In the genomic region with DNA sequence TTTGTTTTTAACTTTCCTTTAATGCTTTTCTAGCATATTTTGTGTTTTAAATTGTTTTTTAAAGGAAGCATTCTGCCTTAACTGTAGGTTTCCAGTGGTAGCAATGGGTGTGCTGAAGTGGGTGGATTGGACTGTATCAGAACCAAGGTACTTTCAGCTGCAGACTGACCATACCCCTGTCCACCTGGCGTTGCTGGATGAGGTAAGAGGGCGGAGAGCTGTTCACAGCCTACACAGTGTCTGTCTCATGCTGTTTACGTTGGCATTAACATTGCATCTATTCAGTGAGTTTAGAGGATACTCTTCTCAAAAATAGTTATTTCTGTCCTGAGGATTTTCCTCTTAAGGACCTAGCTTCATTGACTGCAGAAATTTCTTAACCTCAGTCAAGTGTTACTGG, we compare ENCODE assay signal across 32 cellular contexts. TPM values are rescaled to one million over a fixed set of nuclear protein-coding genes. Genes with fewer than 3 reads are reported as not detected.
DNase-seq lines count a peak whose midpoint lies in the region; ATAC-seq, FAIRE-seq and TF ChIP-seq lines count a peak whose summit lies in the region.
"Had no signal": no experiment of that assay in that cellular context is flagged by ENCODE, and none has a peak within 500 bp of the region (broad histone marks: within the 10 kb centered on the region; RNA-seq: fewer than 3 reads in every experiment).

No MANE protein-coding gene starts in this region.

- POLR2A ChIA-PET in HepG2 (lab: Yijun Ruan, JAX): interaction anchor here (0.9 to 2.4 kb wide), 7 partner anchors 9 to 103 kb away, joined by 3 to 11 read pairs (median 6); a partner anchor contains a TSS

- H3K79me2 ChIP-seq in OCI-LY3 (ENCODE audit: low read length) (peaks cover 41% of the 10 kb centered on the region), HepG2 (ENCODE audit: insufficient read depth, low read length) (no peaks in the 10 kb centered on the region)

- CTCF ChIA-PET in HepG2 (lab: Yijun Ruan, JAX; ENCODE audit: low intra/inter-chr PET ratio, low total read pairs): no interaction called here

- no peak overlapping the region for H3K9ac ChIP-seq in OCI-LY3 (ENCODE audit: low read length)
- no peak overlapping the region for H3K9ac ChIP-seq in HepG2 (ENCODE audit: insufficient read depth, low read depth, low read length)
- H3K9ac ChIP-seq: BLaER1 had no signal

- intact Hi-C loops in HepG2 (cut with micrococcal nuclease; ENCODE audit: unreplicated experiment): no loop called here

- WGBS in HepG2 (ENCODE audit: low lambda C conversion rate): 94% methylated on average over 3 of the region's 3 CpGs

- H3K9me3 Mint-ChIP-seq in activated T-cell treated with anti-CD3 and anti-CD28 coated beads, Interleukin-2, amount 50 U/mL, for 72 hours: no peaks in the 10 kb centered on the region
- H3K9me3 Mint-ChIP-seq in activated T-cell treated with anti-CD3 and anti-CD28 coated beads, Interleukin-2, amount 50 U/mL, for 24 hours: no peaks in the 10 kb centered on the region
- no peaks in the 10 kb centered on the region for H3K9me3 Mint-ChIP-seq in stimulated activated memory B cell treated with anti-CD40 and anti-IgM and Interleukin-4, amounts not matched to agents 10 μg/mL and 1 μg/mL and 100 μg/mL, for 72 hours
- H3K9me3 Mint-ChIP-seq: activated naive CD4-positive, alpha-beta T cell treated with anti-CD3 and anti-CD28 coated beads for 36 hours; neural crest cell; T-cell had no signal

- no peak overlapping the region for H3K4me2 ChIP-seq in OCI-LY3 (ENCODE audit: low read length)
- no peak overlapping the region for H3K4me2 ChIP-seq in HepG2 (ENCODE audit: low read depth, low read length)
- H3K4me2 ChIP-seq: BLaER1 had no signal

- BruUV-seq in HepG2 (replicated peaks; lab: Mats Ljungman, UMichigan): no TSS peak

- ATAC-seq in activated T-cell treated with anti-CD3 and anti-CD28 coated beads, Interleukin-2, amount 50 U/mL, for 72 hours (replicated peaks in 1 of 2): no peak
- ATAC-seq in HepG2 (no peak), GM19397 (IDR thresholded peaks at IDR 0.05; ENCODE audit: unreplicated experiment) (no peak)
- ATAC-seq in stimulated activated memory B cell treated with anti-CD40 and anti-IgM and Interleukin-4, amounts not matched to agents 10 μg/mL and 1 μg/mL and 100 μg/mL, for 72 hours: peak; percentile 17
- ATAC-seq: activated CD8-positive, alpha-beta T cell treated with anti-CD3 and anti-CD28 coated beads, Interleukin-2, amount 10 ng/mL, durations not matched to agents 7 days and 5 days; lower lobe of right lung; T-cell had no signal

- peaks cover 94% of the 10 kb centered on the region for H3K36me3 ChIP-seq in OCI-LY3 (replicated peaks; ENCODE audit: low read depth, low read length)
- peaks cover 53 to 74% of the 10 kb centered on the region in 2 experiments for H3K36me3 ChIP-seq in HepG2 (replicated peaks in 1 of 2; ENCODE audit: control insufficient read depth in 1 of 2, insufficient read depth in 2 of 2, low read length in 2 of 2)
- H3K36me3 ChIP-seq in brain microvascular endothelial cell (replicated peaks): peaks cover 91% of the 10 kb centered on the region

- peaks cover 52% of the 10 kb centered on the region for H3K4me1 ChIP-seq in OCI-LY3 (ENCODE audit: low read length)
- H3K4me1 ChIP-seq in HepG2 (ENCODE audit: insufficient read depth, low read length): peaks cover 68% of the 10 kb centered on the region
- H3K4me1 ChIP-seq: BLaER1, lower lobe of right lung, suprapubic skin had no signal

- H3K4me1 Mint-ChIP-seq in activated T-cell treated with anti-CD3 and anti-CD28 coated beads, Interleukin-2, amount 50 U/mL, for 72 hours (ENCODE audit: low read depth): no peaks in the 10 kb centered on the region
- H3K4me1 Mint-ChIP-seq in activated T-cell treated with anti-CD3 and anti-CD28 coated beads, Interleukin-2, amount 50 U/mL, for 24 hours (ENCODE audit: low read depth): peaks cover 2% of the 10 kb centered on the region
- H3K4me1 Mint-ChIP-seq in stimulated activated memory B cell treated with anti-CD40 and anti-IgM and Interleukin-4, amounts not matched to agents 10 μg/mL and 1 μg/mL and 100 μg/mL, for 72 hours: peaks cover 51% of the 10 kb centered on the region
- H3K4me1 Mint-ChIP-seq: neural crest cell had no signal

- H3K4me3 ChIP-seq in OCI-LY3 (ENCODE audit: low read length) (no peak overlapping the region), HepG2 (replicated peaks in 1 of 3; ENCODE audit: insufficient read depth in 1 of 3, low read depth in 2 of 3, low read length in 3 of 3) (no peak overlapping the region), brain microvascular endothelial cell (ENCODE audit: low read depth, low read length) (no peak overlapping the region)
- H3K4me3 ChIP-seq: BLaER1, lower lobe of right lung, skin epidermis, suprapubic skin had no signal

- TF ChIP-seq CTCF in OCI-LY3 (IDR thresholded peaks at IDR 0.05; ENCODE audit: low read depth, low read length) (no peak), HepG2 (CRISPR knock-in tag; IDR thresholded peaks at IDR 0.05) (no peak), brain microvascular endothelial cell (IDR thresholded peaks at IDR 0.05; ENCODE audit: low read depth, low read length, missing control alignments) (no peak)

- peaks cover 13 to 23% of the 10 kb centered on the region in 2 donors for H3K36me3 Mint-ChIP-seq in activated T-cell treated with anti-CD3 and anti-CD28 coated beads, Interleukin-2, amount 50 U/mL, for 72 hours (ENCODE audit: insufficient read depth in 2 of 2)
- H3K36me3 Mint-ChIP-seq in activated T-cell treated with anti-CD3 and anti-CD28 coated beads, Interleukin-2, amount 50 U/mL, for 24 hours (ENCODE audit: low read depth): peaks cover 98% of the 10 kb centered on the region
- peaks cover 90% of the 10 kb centered on the region for H3K36me3 Mint-ChIP-seq in stimulated activated memory B cell treated with anti-CD40 and anti-IgM and Interleukin-4, amounts not matched to agents 10 μg/mL and 1 μg/mL and 100 μg/mL, for 72 hours

- no peak for TF ChIP-seq EP300 in HepG2 (IDR thresholded peaks at IDR 0.05; ENCODE audit: low read depth in 2 of 2, low read length in 2 of 2)
- no peak for TF ChIP-seq EP300 in HepG2 (CRISPR knock-in tag; IDR thresholded peaks at IDR 0.05; ENCODE audit: borderline replicate concordance)

- no peak for TF ChIP-seq POLR2A in HepG2 (IDR thresholded peaks at IDR 0.05; ENCODE audit: insufficient read depth in 1 of 2, low read depth in 2 of 2, low read length in 2 of 2)

- H2AFZ ChIP-seq in OCI-LY3 (ENCODE audit: low read depth, low read length) (no peak overlapping the region), HepG2 (ENCODE audit: low read length) (no peak overlapping the region)

- in situ Hi-C loops in HepG2 (cut with HindIII; ENCODE audit: extremely low pct_ligation_motif_present, low pct_unique_long_range_greater_than_20kb) (no loop called here), brain microvascular endothelial cell (cut with HindIII; ENCODE audit: low pct_ligation_motif_present, low sequenced_read_pairs) (no loop called here)

- H4K20me1 ChIP-seq in OCI-LY3 (ENCODE audit: insufficient read depth, low read length): peaks cover 51% of the 10 kb centered on the region
- H4K20me1 ChIP-seq in HepG2 (ENCODE audit: insufficient read depth, low read length): no peaks in the 10 kb centered on the region

- H3K27ac Mint-ChIP-seq in activated T-cell treated with anti-CD3 and anti-CD28 coated beads, Interleukin-2, amount 50 U/mL, for 72 hours: peak overlapping the region; percentile 31
- H3K27ac Mint-ChIP-seq in activated T-cell treated with anti-CD3 and anti-CD28 coated beads, Interleukin-2, amount 50 U/mL, for 24 hours: no peak overlapping the region
- peak overlapping the region; percentile 36 for H3K27ac Mint-ChIP-seq in stimulated activated memory B cell treated with anti-CD40 and anti-IgM and Interleukin-4, amounts not matched to agents 10 μg/mL and 1 μg/mL and 100 μg/mL, for 72 hours

- H3K9me3 ChIP-seq in OCI-LY3 (ENCODE audit: insufficient read depth, low read length): no peaks in the 10 kb centered on the region
- no peaks in the 10 kb centered on the region for H3K9me3 ChIP-seq in HepG2 (ENCODE audit: low read length)
- H3K9me3 ChIP-seq: BLaER1, lower lobe of right lung, suprapubic skin had no signal

- no peak for TF ChIP-seq RAD21 in HepG2 (CRISPR knock-in tag; IDR thresholded peaks at IDR 0.05)

- peak overlapping the region; percentile 51 for H3K27ac ChIP-seq in OCI-LY3 (ENCODE audit: low read length)
- peak overlapping the region; percentile 7 for H3K27ac ChIP-seq in HepG2 (ENCODE audit: extremely low read length, insufficient read depth, low read length)
- H3K27ac ChIP-seq in brain microvascular endothelial cell: no peak overlapping the region
- H3K27ac ChIP-seq: BLaER1, lower lobe of right lung, skin epidermis, suprapubic skin had no signal

- no peaks in the 10 kb centered on the region for H3K27me3 Mint-ChIP-seq in activated T-cell treated with anti-CD3 and anti-CD28 coated beads, Interleukin-2, amount 50 U/mL, for 72 hours (ENCODE audit: low read depth)
- no peaks in the 10 kb centered on the region for H3K27me3 Mint-ChIP-seq in activated T-cell treated with anti-CD3 and anti-CD28 coated beads, Interleukin-2, amount 50 U/mL, for 24 hours
- H3K27me3 Mint-ChIP-seq in stimulated activated memory B cell treated with anti-CD40 and anti-IgM and Interleukin-4, amounts not matched to agents 10 μg/mL and 1 μg/mL and 100 μg/mL, for 72 hours: no peaks in the 10 kb centered on the region
- H3K27me3 Mint-ChIP-seq: T-cell had no signal

- H3K27me3 ChIP-seq in OCI-LY3 (ENCODE audit: low read depth, low read length): no peaks in the 10 kb centered on the region
- no peaks in the 10 kb centered on the region for H3K27me3 ChIP-seq in HepG2 (ENCODE audit: control insufficient read depth in 1 of 2, insufficient read depth in 2 of 2, low read length in 2 of 2)
- H3K27me3 ChIP-seq in brain microvascular endothelial cell (replicated peaks): no peaks in the 10 kb centered on the region
- H3K27me3 ChIP-seq: BLaER1, suprapubic skin had no signal

- no peak for DNase-seq in activated T-cell treated with anti-CD3 and anti-CD28 coated beads, Interleukin-2, amount 50 U/mL, for 72 hours
- no peak for DNase-seq in activated T-cell treated with anti-CD3 and anti-CD28 coated beads, Interleukin-2, amount 50 U/mL, for 24 hours
- no peak for DNase-seq in HepG2 (ENCODE audit: low spot score)
- no peak for DNase-seq in brain microvascular endothelial cell
- DNase-seq in AML-193 (lab: John Stamatoyannopoulos, UW): no peak
- DNase-seq: activated CD4-positive, CD25-positive, alpha-beta regulatory T cell treated with anti-CD3 and anti-CD28 coated beads, Interleukin-2, amount 50 U/mL, for 72 hours; activated CD8-positive, alpha-beta T cell treated with anti-CD3 and anti-CD28 coated beads, Interleukin-2, amount 10 ng/mL, durations not matched to agents 7 days and 5 days; activated naive CD4-positive, alpha-beta T cell treated with anti-CD3 and anti-CD28 coated beads for 36 hours; activated T-cell treated with anti-CD3 and anti-CD28 coated beads, Interleukin-2, amount 50 U/mL, for 48 hours; amygdala; COR-L47; cortex of kidney; lower lobe of right lung; NCI-H2081 treated with DMSO at 0.1 percent for 48 hours; NCI-H345; NCI-H748 treated with DMSO at 0.1 percent for 48 hours; OCI-M1; SIG-M5; stimulated activated CD4-positive, alpha-beta T cell treated with anti-CD3 and anti-CD28 coated beads, Interleukin-1b, Interleukin-23, amount 100 ng/mL, for 48 hours; T-cell had no signal

- no peak overlapping the region for H3K4me3 Mint-ChIP-seq in activated T-cell treated with anti-CD3 and anti-CD28 coated beads, Interleukin-2, amount 50 U/mL, for 72 hours
- no peak overlapping the region for H3K4me3 Mint-ChIP-seq in activated T-cell treated with anti-CD3 and anti-CD28 coated beads, Interleukin-2, amount 50 U/mL, for 24 hours
- no peak overlapping the region for H3K4me3 Mint-ChIP-seq in stimulated activated memory B cell treated with anti-CD40 and anti-IgM and Interleukin-4, amounts not matched to agents 10 μg/mL and 1 μg/mL and 100 μg/mL, for 72 hours
- H3K4me3 Mint-ChIP-seq: activated CD8-positive, alpha-beta T cell treated with anti-CD3 and anti-CD28 coated beads, Interleukin-2, amount 10 ng/mL, durations not matched to agents 7 days and 5 days; activated naive CD4-positive, alpha-beta T cell treated with anti-CD3 and anti-CD28 coated beads for 36 hours; neural crest cell; T-cell had no signal

- no peak for FAIRE-seq in HepG2 (lab: Jason Lieb, UNC)
- FAIRE-seq: endometrium, GM19239, keratinocyte had no signal

RNA-seq across cellular contexts. Expression of a gene that starts 11.9 kb away (rescaled TPM):
- total RNA-seq in activated T-cell treated with anti-CD3 and anti-CD28 coated beads, Interleukin-2, amount 50 U/mL, for 72 hours: 10 to 100 TPM; 66.2 to 67.5 TPM
- 159 and 160 TPM in 2 replicates for total RNA-seq in HepG2 (2016; rRNA removed; fragmentation: Illumina TruSeq; extraction: Trizol)
- total RNA-seq in HepG2 (2016; cell fraction: cytosol; rRNA removed; fragmentation: Illumina TruSeq; extraction: Trizol; ENCODE audit: low read depth): 40.4 and 47.8 TPM in 2 replicates
- total RNA-seq in HepG2 (2016; cell fraction: insoluble cytoplasmic fraction; rRNA removed; fragmentation: Illumina TruSeq; extraction: Trizol): 132 and 155 TPM in 2 replicates
- total RNA-seq in HepG2 (2016; cell fraction: membrane; rRNA removed; fragmentation: Illumina TruSeq; extraction: Trizol): 73.6 and 76.0 TPM in 2 replicates
- 124 and 141 TPM in 2 replicates for total RNA-seq in HepG2 (2016; cell fraction: nucleus; rRNA removed; fragmentation: Illumina TruSeq; extraction: Trizol)
- 168 and 203 TPM in 2 replicates for polyA plus RNA-seq in HepG2 (2011; rRNA removed)
- polyA plus RNA-seq in HepG2 (2011; cell fraction: cytosol; rRNA removed): 156 and 174 TPM in 2 replicates
- 553 and 648 TPM in 2 replicates for polyA plus RNA-seq in HepG2 (2011; cell fraction: nucleus; rRNA removed)
- 143 and 173 TPM in 2 replicates for polyA plus RNA-seq in HepG2 (2012)
- polyA plus RNA-seq in HepG2 (2016; cell fraction: cytosol; fragmentation: Illumina TruSeq; extraction: Trizol; ENCODE audit: low read depth): 31.7 and 32.2 TPM in 2 replicates
- 140 and 169 TPM in 2 replicates for polyA plus RNA-seq in HepG2 (2016; cell fraction: insoluble cytoplasmic fraction; fragmentation: Illumina TruSeq; extraction: Trizol; ENCODE audit: low read depth)
- 55.0 and 56.1 TPM in 2 replicates for polyA plus RNA-seq in HepG2 (2016; cell fraction: membrane; fragmentation: Illumina TruSeq; extraction: Trizol; ENCODE audit: low read depth)
- 254 and 278 TPM in 2 replicates for polyA plus RNA-seq in HepG2 (2016; cell fraction: nucleus; fragmentation: Illumina TruSeq; extraction: Trizol; ENCODE audit: insufficient read depth, low read depth)
- polyA minus RNA-seq in HepG2 (2011; rRNA and poly(A)+ RNA removed; ENCODE audit: low replicate concordance): 150 and 192 TPM in 2 replicates
- polyA minus RNA-seq in HepG2 (2011; cell fraction: cytosol; rRNA and poly(A)+ RNA removed): 74.9 and 79.5 TPM in 2 replicates
- polyA minus RNA-seq in HepG2 (2011; cell fraction: nucleus; rRNA and poly(A)+ RNA removed): 224 and 244 TPM in 2 replicates

RNA-seq across cellular contexts. Expression of a gene that starts 14.1 kb away (rescaled TPM):
- 10 to 100 TPM; 44.5 to 51.6 TPM for total RNA-seq in activated T-cell treated with anti-CD3 and anti-CD28 coated beads, Interleukin-2, amount 50 U/mL, for 72 hours
- total RNA-seq in HepG2 (2016; rRNA removed; fragmentation: Illumina TruSeq; extraction: Trizol): not detected in 2 replicates
- total RNA-seq in HepG2 (2016; cell fraction: cytosol; rRNA removed; fragmentation: Illumina TruSeq; extraction: Trizol; ENCODE audit: low read depth): not detected in 2 replicates
- not detected in 2 replicates for total RNA-seq in HepG2 (2016; cell fraction: insoluble cytoplasmic fraction; rRNA removed; fragmentation: Illumina TruSeq; extraction: Trizol)
- not detected in 2 replicates for total RNA-seq in HepG2 (2016; cell fraction: membrane; rRNA removed; fragmentation: Illumina TruSeq; extraction: Trizol)
- total RNA-seq in HepG2 (2016; cell fraction: nucleus; rRNA removed; fragmentation: Illumina TruSeq; extraction: Trizol): not detected in 2 replicates
- 0.33 and 0.46 TPM in 2 replicates for polyA plus RNA-seq in HepG2 (2011; rRNA removed)
- 0.28 and 0.36 TPM in 2 replicates for polyA plus RNA-seq in HepG2 (2011; cell fraction: cytosol; rRNA removed)
- polyA plus RNA-seq in HepG2 (2011; cell fraction: nucleus; rRNA removed): 0.23 and 0.59 TPM in 2 replicates
- polyA plus RNA-seq in HepG2 (2012): 0.47 and 0.52 TPM in 2 replicates
- polyA plus RNA-seq in HepG2 (2016; cell fraction: cytosol; fragmentation: Illumina TruSeq; extraction: Trizol; ENCODE audit: low read depth): not detected in 2 replicates
- not detected in 2 replicates for polyA plus RNA-seq in HepG2 (2016; cell fraction: insoluble cytoplasmic fraction; fragmentation: Illumina TruSeq; extraction: Trizol; ENCODE audit: low read depth)
- not detected in 2 replicates for polyA plus RNA-seq in HepG2 (2016; cell fraction: membrane; fragmentation: Illumina TruSeq; extraction: Trizol; ENCODE audit: low read depth)
- polyA plus RNA-seq in HepG2 (2016; cell fraction: nucleus; fragmentation: Illumina TruSeq; extraction: Trizol; ENCODE audit: insufficient read depth, low read depth): not detected in 2 replicates
- 0.10 and 114 TPM in 2 replicates for polyA minus RNA-seq in HepG2 (2011; rRNA and poly(A)+ RNA removed; ENCODE audit: low replicate concordance)
- 0.70 TPM in 1 of 2 replicates, not detected in the other for polyA minus RNA-seq in HepG2 (2011; cell fraction: cytosol; rRNA and poly(A)+ RNA removed)
- 1.0 TPM in 1 of 2 replicates, not detected in the other for polyA minus RNA-seq in HepG2 (2011; cell fraction: nucleus; rRNA and poly(A)+ RNA removed)

RNA-seq across cellular contexts. Expression of a gene that starts 26.3 kb away (rescaled TPM):
- not detected for total RNA-seq in activated T-cell treated with anti-CD3 and anti-CD28 coated beads, Interleukin-2, amount 50 U/mL, for 72 hours
- 0.11 and 0.17 TPM in 2 replicates for total RNA-seq in HepG2 (2016; rRNA removed; fragmentation: Illumina TruSeq; extraction: Trizol)
- not detected in 2 replicates for total RNA-seq in HepG2 (2016; cell fraction: cytosol; rRNA removed; fragmentation: Illumina TruSeq; extraction: Trizol; ENCODE audit: low read depth)
- 0.17 and 0.25 TPM in 2 replicates for total RNA-seq in HepG2 (2016; cell fraction: insoluble cytoplasmic fraction; rRNA removed; fragmentation: Illumina TruSeq; extraction: Trizol)
- total RNA-seq in HepG2 (2016; cell fraction: membrane; rRNA removed; fragmentation: Illumina TruSeq; extraction: Trizol): 0.07 TPM in 1 of 2 replicates, not detected in the other
- total RNA-seq in HepG2 (2016; cell fraction: nucleus; rRNA removed; fragmentation: Illumina TruSeq; extraction: Trizol): 0.09 and 0.16 TPM in 2 replicates
- 51.5 and 57.6 TPM in 2 replicates for polyA plus RNA-seq in HepG2 (2011; rRNA removed)
- 32.3 and 32.4 TPM in 2 replicates for polyA plus RNA-seq in HepG2 (2011; cell fraction: cytosol; rRNA removed)
- 71.8 and 73.9 TPM in 2 replicates for polyA plus RNA-seq in HepG2 (2011; cell fraction: nucleus; rRNA removed)
- polyA plus RNA-seq in HepG2 (2012): 7.2 and 22.3 TPM in 2 replicates
- polyA plus RNA-seq in HepG2 (2016; cell fraction: cytosol; fragmentation: Illumina TruSeq; extraction: Trizol; ENCODE audit: low read depth): 0.03 TPM in 1 of 2 replicates, not detected in the other
- polyA plus RNA-seq in HepG2 (2016; cell fraction: insoluble cytoplasmic fraction; fragmentation: Illumina TruSeq; extraction: Trizol; ENCODE audit: low read depth): 0.23 and 0.33 TPM in 2 replicates
- 0.05 and 0.07 TPM in 2 replicates for polyA plus RNA-seq in HepG2 (2016; cell fraction: membrane; fragmentation: Illumina TruSeq; extraction: Trizol; ENCODE audit: low read depth)
- 0.33 and 0.59 TPM in 2 replicates for polyA plus RNA-seq in HepG2 (2016; cell fraction: nucleus; fragmentation: Illumina TruSeq; extraction: Trizol; ENCODE audit: insufficient read depth, low read depth)
- 47.0 TPM in 1 of 2 replicates, not detected in the other for polyA minus RNA-seq in HepG2 (2011; rRNA and poly(A)+ RNA removed; ENCODE audit: low replicate concordance)
- 17.2 and 17.4 TPM in 2 replicates for polyA minus RNA-seq in HepG2 (2011; cell fraction: cytosol; rRNA and poly(A)+ RNA removed)
- polyA minus RNA-seq in HepG2 (2011; cell fraction: nucleus; rRNA and poly(A)+ RNA removed): 20.1 and 23.4 TPM in 2 replicates
- total RNA-seq: activated CD8-positive, alpha-beta T cell treated with anti-CD3 and anti-CD28 coated beads, Interleukin-2, amount 10 ng/mL, durations not matched to agents 7 days and 5 days; activated naive CD4-positive, alpha-beta T cell treated with anti-CD3 and anti-CD28 coated beads for 36 hours; neural crest cell; pulmonary artery endothelial cell had no signal
- polyA plus RNA-seq: fibroblast of lung had no signal

RNA-seq across cellular contexts. Expression of a gene that starts 39.2 kb away (rescaled TPM):
- total RNA-seq in activated T-cell treated with anti-CD3 and anti-CD28 coated beads, Interleukin-2, amount 50 U/mL, for 72 hours: 10 to 100 TPM; 55.7 to 56.4 TPM
- 134 and 163 TPM in 2 replicates for total RNA-seq in HepG2 (2016; rRNA removed; fragmentation: Illumina TruSeq; extraction: Trizol)
- 136 and 187 TPM in 2 replicates for total RNA-seq in HepG2 (2016; cell fraction: cytosol; rRNA removed; fragmentation: Illumina TruSeq; extraction: Trizol; ENCODE audit: low read depth)
- total RNA-seq in HepG2 (2016; cell fraction: insoluble cytoplasmic fraction; rRNA removed; fragmentation: Illumina TruSeq; extraction: Trizol): 135 and 172 TPM in 2 replicates
- 188 and 230 TPM in 2 replicates for total RNA-seq in HepG2 (2016; cell fraction: membrane; rRNA removed; fragmentation: Illumina TruSeq; extraction: Trizol)
- 74.5 and 76.2 TPM in 2 replicates for total RNA-seq in HepG2 (2016; cell fraction: nucleus; rRNA removed; fragmentation: Illumina TruSeq; extraction: Trizol)
- 99.9 and 121 TPM in 2 replicates for polyA plus RNA-seq in HepG2 (2011; rRNA removed)
- 40.4 and 46.7 TPM in 2 replicates for polyA plus RNA-seq in HepG2 (2011; cell fraction: cytosol; rRNA removed)
- polyA plus RNA-seq in HepG2 (2011; cell fraction: nucleus; rRNA removed): 11.8 and 17.3 TPM in 2 replicates
- polyA plus RNA-seq in HepG2 (2012): 85.8 and 145 TPM in 2 replicates
- polyA plus RNA-seq in HepG2 (2016; cell fraction: cytosol; fragmentation: Illumina TruSeq; extraction: Trizol; ENCODE audit: low read depth): 146 and 191 TPM in 2 replicates
- polyA plus RNA-seq in HepG2 (2016; cell fraction: insoluble cytoplasmic fraction; fragmentation: Illumina TruSeq; extraction: Trizol; ENCODE audit: low read depth): 167 and 175 TPM in 2 replicates
- polyA plus RNA-seq in HepG2 (2016; cell fraction: membrane; fragmentation: Illumina TruSeq; extraction: Trizol; ENCODE audit: low read depth): 151 and 201 TPM in 2 replicates
- 88.7 and 95.7 TPM in 2 replicates for polyA plus RNA-seq in HepG2 (2016; cell fraction: nucleus; fragmentation: Illumina TruSeq; extraction: Trizol; ENCODE audit: insufficient read depth, low read depth)
- polyA minus RNA-seq in HepG2 (2011; rRNA and poly(A)+ RNA removed; ENCODE audit: low replicate concordance): 19.0 and 25.4 TPM in 2 replicates
- 21.2 and 23.6 TPM in 2 replicates for polyA minus RNA-seq in HepG2 (2011; cell fraction: cytosol; rRNA and poly(A)+ RNA removed)
- 61.4 and 62.2 TPM in 2 replicates for polyA minus RNA-seq in HepG2 (2011; cell fraction: nucleus; rRNA and poly(A)+ RNA removed)

RNA-seq across cellular contexts. Expression of a gene that starts 49.7 kb away (rescaled TPM):
- 100 to 1,000 TPM; 168 to 181 TPM for total RNA-seq in activated T-cell treated with anti-CD3 and anti-CD28 coated beads, Interleukin-2, amount 50 U/mL, for 72 hours
- 42.6 and 59.8 TPM in 2 replicates for total RNA-seq in HepG2 (2016; rRNA removed; fragmentation: Illumina TruSeq; extraction: Trizol)
- 19.8 and 23.7 TPM in 2 replicates for total RNA-seq in HepG2 (2016; cell fraction: cytosol; rRNA removed; fragmentation: Illumina TruSeq; extraction: Trizol; ENCODE audit: low read depth)
- 40.7 and 62.3 TPM in 2 replicates for total RNA-seq in HepG2 (2016; cell fraction: insoluble cytoplasmic fraction; rRNA removed; fragmentation: Illumina TruSeq; extraction: Trizol)
- total RNA-seq in HepG2 (2016; cell fraction: membrane; rRNA removed; fragmentation: Illumina TruSeq; extraction: Trizol): 47.0 and 50.1 TPM in 2 replicates
- 15.4 and 21.0 TPM in 2 replicates for total RNA-seq in HepG2 (2016; cell fraction: nucleus; rRNA removed; fragmentation: Illumina TruSeq; extraction: Trizol)
- 19.5 and 23.3 TPM in 2 replicates for polyA plus RNA-seq in HepG2 (2011; rRNA removed)
- polyA plus RNA-seq in HepG2 (2011; cell fraction: cytosol; rRNA removed): 7.1 and 11.2 TPM in 2 replicates
- 6.0 and 7.6 TPM in 2 replicates for polyA plus RNA-seq in HepG2 (2011; cell fraction: nucleus; rRNA removed)
- 17.6 and 21.3 TPM in 2 replicates for polyA plus RNA-seq in HepG2 (2012)
- 16.2 and 20.1 TPM in 2 replicates for polyA plus RNA-seq in HepG2 (2016; cell fraction: cytosol; fragmentation: Illumina TruSeq; extraction: Trizol; ENCODE audit: low read depth)
- polyA plus RNA-seq in HepG2 (2016; cell fraction: insoluble cytoplasmic fraction; fragmentation: Illumina TruSeq; extraction: Trizol; ENCODE audit: low read depth): 46.4 and 46.8 TPM in 2 replicates
- polyA plus RNA-seq in HepG2 (2016; cell fraction: membrane; fragmentation: Illumina TruSeq; extraction: Trizol; ENCODE audit: low read depth): 29.0 and 30.9 TPM in 2 replicates
- 22.7 and 25.0 TPM in 2 replicates for polyA plus RNA-seq in HepG2 (2016; cell fraction: nucleus; fragmentation: Illumina TruSeq; extraction: Trizol; ENCODE audit: insufficient read depth, low read depth)
- polyA minus RNA-seq in HepG2 (2011; rRNA and poly(A)+ RNA removed; ENCODE audit: low replicate concordance): 35.2 and 278 TPM in 2 replicates
- 23.0 and 32.6 TPM in 2 replicates for polyA minus RNA-seq in HepG2 (2011; cell fraction: cytosol; rRNA and poly(A)+ RNA removed)
- polyA minus RNA-seq in HepG2 (2011; cell fraction: nucleus; rRNA and poly(A)+ RNA removed): 9.5 and 14.8 TPM in 2 replicates

Comparison
In these comparisons a context has a peak if more than half of its experiments do, and no peak if none do; other contexts are left out.
1. RNA of a gene that starts 14.1 kb away (total RNA-seq): 44.5 to 51.6 TPM in activated T-cell treated with anti-CD3 and anti-CD28 coated beads, Interleukin-2, amount 50 U/mL, for 72 hours; not detected in HepG2; every median in the first group is over 10 times any median in the second.